16 cellular contexts compared by ENCODE assay signal in genomic region chr2:133968446-133968845, GRCh38.
DNase-seq lines count a peak whose midpoint lies in the region; ATAC-seq, FAIRE-seq and TF ChIP-seq lines count a peak whose summit lies in the region.
"Had no signal": no experiment of that assay in that cellular context is flagged by ENCODE, and none has a peak within 500 bp of the region (broad histone marks: within the 10 kb centered on the region; RNA-seq: fewer than 3 reads in every experiment).

No MANE protein-coding gene starts in this region.

- H3K4me1 Mint-ChIP-seq in endodermal cell = peaks cover 13% of the 10 kb centered on the region
- peaks cover 15% of the 10 kb centered on the region for H3K4me1 Mint-ChIP-seq in stimulated activated memory B cell treated with anti-CD40 and anti-IgM and Interleukin-4, amounts not matched to agents 10 μg/mL and 1 μg/mL and 100 μg/mL, for 72 hours

- H3K4me3 ChIP-seq in endodermal cell (ENCODE audit: low read length) = no peak overlapping the region
- H3K4me3 ChIP-seq: BLaER1 treated with 17β-estradiol and CSF1 and Interleukin-3, amounts not matched to agents 10 nM and 100 nM; GM23248 had no signal

- H3K36me3 Mint-ChIP-seq in endodermal cell (ENCODE audit: low read depth) = no peaks in the 10 kb centered on the region
- H3K36me3 Mint-ChIP-seq in stimulated activated memory B cell treated with anti-CD40 and anti-IgM and Interleukin-4, amounts not matched to agents 10 μg/mL and 1 μg/mL and 100 μg/mL, for 72 hours = no peaks in the 10 kb centered on the region
- H3K36me3 Mint-ChIP-seq in activated naive CD4-positive, alpha-beta T cell treated with anti-CD3 and anti-CD28 coated beads, Interleukin-2, amount 50 U/mL, for 72 hours = no peaks in the 10 kb centered on the region

- H3K27ac ChIP-seq in endodermal cell (ENCODE audit: low read depth, low read length) = no peak overlapping the region
- H3K27ac ChIP-seq: BLaER1 treated with 17β-estradiol and CSF1 and Interleukin-3, amounts not matched to agents 10 nM and 100 nM; GM23248 had no signal

- peak; percentile 74 for ATAC-seq in stimulated activated memory B cell treated with anti-CD40 and anti-IgM and Interleukin-4, amounts not matched to agents 10 μg/mL and 1 μg/mL and 100 μg/mL, for 72 hours
- no peak for ATAC-seq in activated naive CD4-positive, alpha-beta T cell treated with anti-CD3 and anti-CD28 coated beads, Interleukin-2, amount 50 U/mL, for 72 hours
- ATAC-seq: HCT116 had no signal

- H3K27me3 ChIP-seq in endodermal cell (ENCODE audit: control insufficient read depth, insufficient read depth, low read length, poor library complexity, severe bottlenecking) = peaks cover 14% of the 10 kb centered on the region
- H3K27me3 ChIP-seq: BLaER1 treated with 17β-estradiol and CSF1 and Interleukin-3, amounts not matched to agents 10 nM and 100 nM had no signal

- no peak for TF ChIP-seq CTCF in endodermal cell (conservative IDR thresholded peaks at IDR 0.05)

- H3K36me3 ChIP-seq in endodermal cell (ENCODE audit: control insufficient read depth, insufficient read depth, low read length) = no peaks in the 10 kb centered on the region
- H3K36me3 ChIP-seq: BLaER1 treated with 17β-estradiol and CSF1 and Interleukin-3, amounts not matched to agents 10 nM and 100 nM had no signal

- H3K4me1 ChIP-seq in endodermal cell (ENCODE audit: control insufficient read depth, insufficient read depth, low read length) = no peaks in the 10 kb centered on the region

- H3K9ac ChIP-seq in endodermal cell (ENCODE audit: extremely low read depth, low read length, poor library complexity, severe bottlenecking) = no peak overlapping the region
- H3K9ac ChIP-seq: BLaER1 treated with 17β-estradiol and CSF1 and Interleukin-3, amounts not matched to agents 10 nM and 100 nM; GM23248 had no signal

- no peaks in the 10 kb centered on the region for H3K9me3 Mint-ChIP-seq in endodermal cell
- H3K9me3 Mint-ChIP-seq in stimulated activated memory B cell treated with anti-CD40 and anti-IgM and Interleukin-4, amounts not matched to agents 10 μg/mL and 1 μg/mL and 100 μg/mL, for 72 hours = no peaks in the 10 kb centered on the region
- H3K9me3 Mint-ChIP-seq in activated naive CD4-positive, alpha-beta T cell treated with anti-CD3 and anti-CD28 coated beads, Interleukin-2, amount 50 U/mL, for 72 hours = no peaks in the 10 kb centered on the region

- 92 to 100% methylated on average over 1 to 3 of the region's 3 CpGs for WGBS in endodermal cell (ENCODE audit: insufficient coverage in 1 of 2, insufficient read length in 1 of 2), 2 experiments

- H3K4me3 Mint-ChIP-seq in endodermal cell = no peak overlapping the region
- H3K4me3 Mint-ChIP-seq in stimulated activated memory B cell treated with anti-CD40 and anti-IgM and Interleukin-4, amounts not matched to agents 10 μg/mL and 1 μg/mL and 100 μg/mL, for 72 hours = no peak overlapping the region

- no peak for FAIRE-seq in GM12891 (lab: Jason Lieb, UNC)
- FAIRE-seq: GM12892, RCC 7860 had no signal

- H3K9me3 ChIP-seq in endodermal cell (ENCODE audit: control insufficient read depth, low read length) = no peaks in the 10 kb centered on the region
- H3K9me3 ChIP-seq: BLaER1 treated with 17β-estradiol and CSF1 and Interleukin-3, amounts not matched to agents 10 nM and 100 nM had no signal

- peaks cover 11% of the 10 kb centered on the region for H3K27me3 Mint-ChIP-seq in endodermal cell (ENCODE audit: insufficient read depth)
- H3K27me3 Mint-ChIP-seq in stimulated activated memory B cell treated with anti-CD40 and anti-IgM and Interleukin-4, amounts not matched to agents 10 μg/mL and 1 μg/mL and 100 μg/mL, for 72 hours = no peaks in the 10 kb centered on the region

- no peak overlapping the region for H3K27ac Mint-ChIP-seq in endodermal cell
- H3K27ac Mint-ChIP-seq in stimulated activated memory B cell treated with anti-CD40 and anti-IgM and Interleukin-4, amounts not matched to agents 10 μg/mL and 1 μg/mL and 100 μg/mL, for 72 hours = no peak overlapping the region
- no peak overlapping the region for H3K27ac Mint-ChIP-seq in activated naive CD4-positive, alpha-beta T cell treated with anti-CD3 and anti-CD28 coated beads, Interleukin-2, amount 50 U/mL, for 72 hours

- no peak for TF ChIP-seq POLR2A in GM12891 (IDR thresholded peaks at IDR 0.05; ENCODE audit: low read depth, low read length)

- DNase-seq in GM12891 (ENCODE audit: insufficient read length, low spot score) (no peak), NOMO-1 (lab: John Stamatoyannopoulos, UW; ENCODE audit: unreplicated experiment in 2 of 2) (peak; percentile 27 to 58), endodermal cell (peak; percentile 24), GM03348 (ENCODE audit: low spot score) (no peak), NCI-H526 treated with DMSO at 0.1 percent for 48 hours (lab: John Stamatoyannopoulos, UW) (no peak)
- no peak for DNase-seq in activated naive CD4-positive, alpha-beta T cell treated with anti-CD3 and anti-CD28 coated beads, Interleukin-2, amount 50 U/mL, for 72 hours (ENCODE audit: low spot score in 2 of 2)
- DNase-seq: GM23248; NCI-H2227 treated with DMSO at 0.1 percent for 48 hours; NCI-H69; NK-92 treated with Interleukin-12 subunit alpha and Interleukin-12 subunit beta, amount 100 ng/mL, for 24 hours; SIG-M5 had no signal

TF ChIP-seq in GM12891, 5 proteins besides CTCF, POLR2A, EP300 and RAD21:
- TF ChIP-seq SPI1 (IDR thresholded peaks at IDR 0.05; ENCODE audit: low read depth, low read length) = peak; percentile 60
- TF ChIP-seq POLR2AphosphoS5 (IDR thresholded peaks at IDR 0.05; ENCODE audit: low read depth, low read length) = no peak
TF ChIP-seq in GM12891: peak in this region for 1.

Comparison
In these comparisons a context has a peak if more than half of its experiments do, and no peak if none do; other contexts are left out.
1. DNase-seq: peak in NOMO-1 (2 of 2) and endodermal cell (single experiment); none in GM12891 (single experiment), GM03348 (single experiment), NCI-H526 treated with DMSO at 0.1 percent for 48 hours (single experiment) and activated naive CD4-positive, alpha-beta T cell treated with anti-CD3 and anti-CD28 coated beads, Interleukin-2, amount 50 U/mL, for 72 hours (0 of 2).